Comparison of ENCODE assay signal across 20 cellular contexts in genomic region chr9:33294670-33295432, GRCh38. TPM values are rescaled to one million over a fixed set of nuclear protein-coding genes. Genes with fewer than 3 reads are reported as not detected.
DNase-seq lines count a peak whose midpoint lies in the region; ATAC-seq and TF ChIP-seq lines count a peak whose summit lies in the region.
"Had no signal": no experiment of that assay in that cellular context is flagged by ENCODE, and none has a peak within 500 bp of the region (broad histone marks: within the 10 kb centered on the region; RNA-seq: fewer than 3 reads in every experiment).

No MANE protein-coding gene starts in this region.

- peak overlapping the region; percentile 64 for H3K4me3 ChIP-seq in BLaER1
- no peak overlapping the region for H3K4me3 ChIP-seq in CD8-positive, alpha-beta memory T cell (ENCODE audit: low read length)
- H3K4me3 ChIP-seq in OCI-LY7 (ENCODE audit: low read depth, low read length, poor library complexity, severe bottlenecking): peak overlapping the region; percentile 62
- H3K4me3 ChIP-seq: adrenal gland had no signal

- H4K20me1 ChIP-seq in BLaER1 (peaks cover 21% of the 10 kb centered on the region), OCI-LY7 (ENCODE audit: insufficient read depth, low read length) (peaks cover 8% of the 10 kb centered on the region; the same call in 1 of the 2 replicates)

- TF ChIP-seq CTCF in OCI-LY7 (conservative IDR thresholded peaks at IDR 0.05; ENCODE audit: low read length) (no peak), endothelial cell (IDR thresholded peaks at IDR 0.05; ENCODE audit: unreplicated experiment) (no peak)

- H3K36me3 Mint-ChIP-seq in CD8-positive, alpha-beta memory T cell: peaks cover 11 to 87% (median 24%) of the 10 kb centered on the region in 3 donors
- peaks cover 54% of the 10 kb centered on the region for H3K36me3 Mint-ChIP-seq in endothelial cell (ENCODE audit: low read depth, unreplicated experiment)

- no peak for ATAC-seq in GM19463 (IDR thresholded peaks at IDR 0.05; ENCODE audit: unreplicated experiment)
- ATAC-seq in GM21447 (IDR thresholded peaks at IDR 0.05; ENCODE audit: unreplicated experiment): no peak

- H3K9me3 ChIP-seq in BLaER1: no peaks in the 10 kb centered on the region
- H3K9me3 ChIP-seq in CD8-positive, alpha-beta memory T cell (ENCODE audit: low read length): no peaks in the 10 kb centered on the region
- no peaks in the 10 kb centered on the region for H3K9me3 ChIP-seq in OCI-LY7 (ENCODE audit: low read length)
- H3K9me3 ChIP-seq: adrenal gland had no signal

- no peak overlapping the region for H2AFZ ChIP-seq in OCI-LY7 (ENCODE audit: low read length)

- intact Hi-C loops in OCI-LY7 (cut with micrococcal nuclease; ENCODE audit: unreplicated experiment): loop anchor here (5.0 to 10.0 kb wide), 3 partner anchors 140 to 750 kb away; partner anchors contain the start of genes NOL6 and UBAP2

- H3K9ac ChIP-seq in BLaER1: peak overlapping the region; percentile 75

- CTCF ChIA-PET in CD8-positive, alpha-beta memory T cell (lab: Charles Lee): no interaction called here
- CTCF ChIA-PET in OCI-LY7 (lab: Charles Lee; ENCODE audit: unreplicated experiment): no interaction called here

- no peaks in the 10 kb centered on the region for H3K27me3 ChIP-seq in BLaER1
- no peaks in the 10 kb centered on the region for H3K27me3 ChIP-seq in CD8-positive, alpha-beta memory T cell (ENCODE audit: insufficient read depth, low read length, poor library complexity, severe bottlenecking)
- H3K27me3 ChIP-seq: adrenal gland had no signal

- H3K36me3 ChIP-seq in BLaER1: peaks cover 63% of the 10 kb centered on the region
- peaks cover 28% of the 10 kb centered on the region for H3K36me3 ChIP-seq in CD8-positive, alpha-beta memory T cell (ENCODE audit: insufficient read depth, low read length)
- peaks cover 78% of the 10 kb centered on the region for H3K36me3 ChIP-seq in OCI-LY7 (ENCODE audit: insufficient read depth, low read length)

- no TSS peak for BruUV-seq in OCI-LY7 (replicated peaks; lab: Mats Ljungman, UMichigan)

- H3K27me3 Mint-ChIP-seq in CD8-positive, alpha-beta memory T cell: peaks cover 0 to 4% of the 10 kb centered on the region in 2 donors
- H3K27me3 Mint-ChIP-seq in endothelial cell (ENCODE audit: unreplicated experiment): peaks cover 10% of the 10 kb centered on the region

- peak overlapping the region in 3 of 7 donors; percentile 4 to 53 (median 36) for H3K4me3 Mint-ChIP-seq in CD8-positive, alpha-beta memory T cell
- peak overlapping the region; percentile 60 for H3K4me3 Mint-ChIP-seq in endothelial cell (ENCODE audit: unreplicated experiment)
- H3K4me3 Mint-ChIP-seq: mesothelial cell of epicardium had no signal

- peak overlapping the region in 7 of 8 donors; percentile 0 to 66 (median 44) for H3K27ac Mint-ChIP-seq in CD8-positive, alpha-beta memory T cell
- peak overlapping the region; percentile 5 for H3K27ac Mint-ChIP-seq in endothelial cell (ENCODE audit: unreplicated experiment)
- H3K27ac Mint-ChIP-seq: mesothelial cell of epicardium had no signal

- H3K9me2 ChIP-seq in OCI-LY7 (ENCODE audit: insufficient read depth, low read length): no peaks in the 10 kb centered on the region

- no peaks in the 10 kb centered on the region for H3K9me3 Mint-ChIP-seq in CD8-positive, alpha-beta memory T cell
- no peaks in the 10 kb centered on the region for H3K9me3 Mint-ChIP-seq in endothelial cell (ENCODE audit: unreplicated experiment)
- H3K9me3 Mint-ChIP-seq: mesothelial cell of epicardium had no signal

- POLR2A ChIA-PET in CD8-positive, alpha-beta memory T cell (lab: Charles Lee): no interaction called here
- POLR2A ChIA-PET in OCI-LY7 (lab: Charles Lee): no interaction called here

- peak overlapping the region; percentile 95 for H3K4me2 ChIP-seq in BLaER1
- peak overlapping the region; percentile 65 for H3K4me2 ChIP-seq in OCI-LY7 (ENCODE audit: low read length)

- H3K27ac ChIP-seq in BLaER1 (peak overlapping the region; percentile 84), OCI-LY7 (ENCODE audit: low read depth, low read length, poor library complexity, severe bottlenecking) (peak overlapping the region; percentile 95)
- no peak overlapping the region for H3K27ac ChIP-seq in CD8-positive, alpha-beta memory T cell (ENCODE audit: low read depth, low read length)
- H3K27ac ChIP-seq: adrenal gland had no signal

- DNase-seq in CD8-positive, alpha-beta memory T cell: no peak
- peak; percentile 52 for DNase-seq in OCI-LY7 (ENCODE audit: low spot score)
- no peak for DNase-seq in endothelial cell (ENCODE audit: low spot score)
- DNase-seq in DMS79 (lab: John Stamatoyannopoulos, UW): no peak
- no peak for DNase-seq in epidermal melanocyte (ENCODE audit: insufficient read length, low spot score)
- DNase-seq: EL, head of caudate nucleus, islet precursor cell, NCI-H2081, NCI-H748 treated with DMSO at 0.1 percent for 48 hours, T1000 had no signal

- peaks cover 82 to 96% (median 95%) of the 10 kb centered on the region in 3 donors for H3K4me1 Mint-ChIP-seq in CD8-positive, alpha-beta memory T cell
- peaks cover 48% of the 10 kb centered on the region for H3K4me1 Mint-ChIP-seq in endothelial cell (ENCODE audit: unreplicated experiment)

- peaks cover 92% of the 10 kb centered on the region for H3K79me2 ChIP-seq in OCI-LY7 (ENCODE audit: insufficient read depth, low read depth, low read length)

- H3K4me1 ChIP-seq in BLaER1 (peaks cover 88% of the 10 kb centered on the region), OCI-LY7 (ENCODE audit: insufficient read depth, low read length, poor library complexity, severe bottlenecking) (peaks cover 85% of the 10 kb centered on the region)
- H3K4me1 ChIP-seq in CD8-positive, alpha-beta memory T cell (ENCODE audit: insufficient read depth, low read length): peaks cover 79% of the 10 kb centered on the region

RNA-seq across cellular contexts. Expression of gene NFX1, which starts 4.5 kb away (rescaled TPM):
- 10 to 100 TPM; 42.7 to 45.6 TPM for total RNA-seq in CD8-positive, alpha-beta memory T cell
- 38.8 TPM for polyA plus RNA-seq in CD8-positive, alpha-beta memory T cell
- 32.3 and 35.8 TPM in 2 replicates for total RNA-seq in OCI-LY7 (2014; rRNA removed; shearing (Covaris generic))
- total RNA-seq in OCI-LY7 (2022) (53.9 and 58.3 TPM in 2 replicates), endothelial cell (ENCODE audit: unreplicated experiment) (33.5 TPM)

RNA-seq across cellular contexts. Expression of gene CHMP5, which starts 30.0 kb away (rescaled TPM):
- total RNA-seq in CD8-positive, alpha-beta memory T cell: 10 to 100 TPM; 54.3 to 55.0 TPM
- 42.6 TPM for polyA plus RNA-seq in CD8-positive, alpha-beta memory T cell
- total RNA-seq in OCI-LY7 (2014; rRNA removed; shearing (Covaris generic)): 31.2 and 39.7 TPM in 2 replicates
- total RNA-seq in OCI-LY7 (2022) (50.1 and 51.5 TPM in 2 replicates), endothelial cell (ENCODE audit: unreplicated experiment) (88.7 TPM)

RNA-seq across cellular contexts. Expression of gene BAG1, which starts 30.3 kb away (rescaled TPM):
- 10 to 100 TPM; 70.6 to 83.6 TPM for total RNA-seq in CD8-positive, alpha-beta memory T cell
- polyA plus RNA-seq in CD8-positive, alpha-beta memory T cell: 91.5 TPM
- 48.1 and 68.3 TPM in 2 replicates for total RNA-seq in OCI-LY7 (2014; rRNA removed; shearing (Covaris generic))
- total RNA-seq in OCI-LY7 (2022) (69.6 and 86.0 TPM in 2 replicates), endothelial cell (ENCODE audit: unreplicated experiment) (61.5 TPM)

RNA-seq across cellular contexts. Expression of gene SPINK4, which starts 54.9 kb away (rescaled TPM):
- not detected for total RNA-seq in CD8-positive, alpha-beta memory T cell
- polyA plus RNA-seq in CD8-positive, alpha-beta memory T cell: not detected
- total RNA-seq in OCI-LY7 (2014; rRNA removed; shearing (Covaris generic)): 0.51 TPM in 1 of 2 replicates, not detected in the other
- total RNA-seq in OCI-LY7 (2022) (not detected in 2 replicates), endothelial cell (ENCODE audit: unreplicated experiment) (not detected)
- total RNA-seq: activated CD8-positive, alpha-beta memory T cell treated with anti-CD3 and anti-CD28 coated beads for 36 hours; mesothelial cell of epicardium; posterior vena cava; temporal lobe had no signal
- polyA plus RNA-seq: esophagus had no signal
